In genomic region chr7:128725524-128725923, GRCh38 we compare ENCODE assay signal across 1 cellular context.
A peak's percentile ranks its signal among the peaks of the same experiment; 100 is the strongest.
TF ChIP-seq lines count a peak whose summit lies in the region.

No MANE protein-coding gene starts in this region.

TF ChIP-seq in H1, 55 proteins besides CTCF, POLR2A, EP300 and RAD21:
- TF ChIP-seq SP2 (IDR thresholded peaks at IDR 0.05; ENCODE audit: low read length) (no peak), USF2 (IDR thresholded peaks at IDR 0.05; ENCODE audit: low read length) (0 out of 2 replicates have a peak, but pooled peaks have one; percentile 18), MAFK (IDR thresholded peaks at IDR 0.05; ENCODE audit: low read depth, low read length) (no peak), KDM1A (IDR thresholded peaks at IDR 0.05; ENCODE audit: borderline replicate concordance, low read length) (no peak)
TF ChIP-seq in H1: peak in this region for 1.
